In genomic region chr7:108363659-108364058, GRCh38 we compare ENCODE assay signal across 27 cellular contexts.
"Had no signal": no experiment of that assay in that cellular context is flagged by ENCODE, and none has a peak within 500 bp of the region (broad histone marks: within the 10 kb centered on the region; RNA-seq: fewer than 3 reads in every experiment).

No MANE protein-coding gene starts in this region.

- ATAC-seq: stimulated activated effector memory CD8-positive, alpha-beta T cell treated with anti-CD3 and anti-CD28 coated beads, Interleukin-12 subunit alpha, Interleukin-12 subunit beta, amount 100 ng/mL, for 72 hours; stimulated activated memory B cell treated with anti-CD40 and anti-IgM and Interleukin-4, amounts not matched to agents 10 μg/mL and 1 μg/mL and 100 μg/mL, for 72 hours; stimulated activated naive B cell treated with anti-CD40 and anti-IgM and Interleukin-4, amounts not matched to agents 10 μg/mL and 1 μg/mL and 100 μg/mL, for 72 hours; stimulated activated naive CD8-positive, alpha-beta T cell treated with anti-CD3 and anti-CD28 coated beads, Interleukin-15, amount 100 ng/mL, for 72 hours; stimulated activated naive CD8-positive, alpha-beta T cell treated with anti-CD3 and anti-CD28 coated beads, Interleukin-15, Interleukin-2, amounts not matched to agents 100 U/mL and 50 U/mL, for 24 hours; upper lobe of right lung had no signal

- FAIRE-seq: urothelium cell line had no signal

- DNase-seq: stimulated activated CD4-positive, alpha-beta T cell treated with anti-CD3 and anti-CD28 coated beads, Interleukin-2, amount 100 ng/mL, for 48 hours; stimulated activated CD4-positive, alpha-beta T cell treated with anti-CD3 and anti-CD28 coated beads, Interleukin-4, amount 100 ng/mL, for 1 hour; stimulated activated CD4-positive, alpha-beta T cell treated with anti-CD3 and anti-CD28 coated beads, Interleukin-4, amount 100 ng/mL, for 24 hours; stimulated activated CD4-positive, alpha-beta T cell treated with anti-CD3 and anti-CD28 coated beads, Interleukin-4, amount 100 ng/mL, for 4 hours; stimulated activated CD8-positive, alpha-beta memory T cell treated with anti-CD3 and anti-CD28 coated beads, Interleukin-4, amount 100 ng/mL, for 48 hours; stimulated activated naive B cell treated with anti-CD40 and anti-IgM and Interleukin-4, amounts not matched to agents 10 μg/mL and 1 μg/mL and 100 μg/mL, for 72 hours; stimulated activated naive CD4-positive, alpha-beta T cell; stimulated activated naive CD4-positive, alpha-beta T cell treated with Interleukin-2 at 50 U/mL for 16 hours; stimulated activated naive CD8-positive, alpha-beta T cell treated with anti-CD3 and anti-CD28 coated beads, Interleukin-15, amount 100 ng/mL, for 72 hours; stimulated activated naive CD8-positive, alpha-beta T cell treated with anti-CD3 and anti-CD28 coated beads, Interleukin-15, Interleukin-2, amounts not matched to agents 100 U/mL and 50 U/mL, for 24 hours; stomach; substantia nigra; testis; thyroid gland; tibial artery; transverse colon; trophoblast cell; upper lobe of right lung; uterus had no signal

- H3K27ac ChIP-seq: stomach, suprapubic skin, testis, thoracic aorta, thyroid gland, tibial artery, tibial nerve, transverse colon, upper lobe of left lung, upper lobe of right lung, uterus, vagina had no signal

- H3K36me3 ChIP-seq: stomach, suprapubic skin, thoracic aorta, thyroid gland, tibial artery, tibial nerve, transverse colon, upper lobe of left lung, upper lobe of right lung, uterus, vagina had no signal

- H3K4me3 ChIP-seq: stomach, suprapubic skin, testis, thoracic aorta, thyroid gland, tibial artery, tibial nerve, transverse colon, upper lobe of left lung, upper lobe of right lung, uterus, vagina had no signal

- H3K27me3 ChIP-seq: stomach, suprapubic skin, testis, thyroid gland, tibial artery, tibial nerve, transverse colon, upper lobe of left lung, upper lobe of right lung, uterus, vagina had no signal

- H3K9me3 ChIP-seq: stomach, suprapubic skin, testis, thoracic aorta, thyroid gland, tibial nerve, transverse colon, upper lobe of left lung, upper lobe of right lung, uterus, vagina had no signal

- H3K4me1 ChIP-seq: suprapubic skin, testis, thyroid gland, tibial artery, tibial nerve, transverse colon, upper lobe of left lung, upper lobe of right lung, uterus, vagina had no signal
